Comparison of ENCODE assay signal across 27 cellular contexts in the genomic region with DNA sequence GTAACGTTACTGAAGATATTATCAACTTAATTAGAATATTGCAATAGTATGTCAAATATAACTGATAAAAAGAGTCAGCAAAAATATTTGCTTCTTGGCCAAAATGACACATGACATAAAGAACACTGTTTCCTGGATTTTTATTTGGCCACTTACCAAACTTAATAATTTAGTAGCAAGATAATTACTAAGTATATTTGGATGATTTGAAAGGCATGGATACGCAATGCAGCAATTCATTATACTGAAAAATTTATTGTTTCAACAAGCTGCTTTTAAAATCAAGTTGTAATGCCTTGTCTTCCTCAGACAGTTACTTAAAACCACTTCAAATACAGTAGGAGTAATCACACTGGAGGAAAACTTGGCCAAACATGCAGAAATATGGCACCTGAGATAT.
"Had no signal": no experiment of that assay in that cellular context is flagged by ENCODE, and none has a peak within 500 bp of the region (broad histone marks: within the 10 kb centered on the region; RNA-seq: fewer than 3 reads in every experiment).

No MANE protein-coding gene starts in this region.

- H3K9me3 ChIP-seq: ascending aorta, breast epithelium, colonic mucosa, esophagus squamous epithelium, gastroesophageal sphincter had no signal

- H3K27me3 ChIP-seq: ascending aorta, breast epithelium, cardiac muscle cell, colonic mucosa, esophagus squamous epithelium, gastroesophageal sphincter had no signal

- H3K4me3 ChIP-seq: ascending aorta, breast epithelium, cardiac muscle cell, colonic mucosa, esophagus squamous epithelium, gastroesophageal sphincter, heart right ventricle had no signal

- H3K27ac ChIP-seq: ascending aorta, breast epithelium, cardiac muscle cell, colonic mucosa, epithelial cell of prostate, esophagus squamous epithelium, gastroesophageal sphincter, heart right ventricle had no signal

- ATAC-seq: activated naive CD4-positive, alpha-beta T cell treated with anti-CD3 and anti-CD28 coated beads, Interleukin-2, amount 50 U/mL, for 72 hours; activated T-cell treated with anti-CD3 and anti-CD28 coated beads, Interleukin-2, amount 50 U/mL, for 72 hours; gastroesophageal sphincter; heart right ventricle had no signal

- H3K36me3 ChIP-seq: ascending aorta, breast epithelium, cardiac muscle cell, colonic mucosa, esophagus squamous epithelium, gastroesophageal sphincter, heart right ventricle had no signal

- DNase-seq: activated CD4-positive, alpha-beta memory T cell treated with anti-CD3 and anti-CD28 coated beads, Interleukin-2, amount 10 ng/mL, durations not matched to agents 7 days and 5 days; activated CD4-positive, alpha-beta T cell treated with anti-CD3 and anti-CD28 coated beads for 1 hour; activated CD4-positive, alpha-beta T cell treated with anti-CD3 and anti-CD28 coated beads for 4 hours; activated CD4-positive, alpha-beta T cell treated with anti-CD3 and anti-CD28 coated beads, Interleukin-2, amount 10 ng/mL, durations not matched to agents 7 days and 5 days; activated CD4-positive, alpha-beta T cell treated with anti-CD3 and anti-CD28 coated beads, Interleukin-2, amount 50 U/mL, for 4 hours; activated CD8-positive, alpha-beta memory T cell treated with anti-CD3 and anti-CD28 coated beads, Interleukin-2, amount 50 U/mL, for 48 hours; activated gamma-delta T cell; activated naive CD4-positive, alpha-beta T cell; activated naive CD4-positive, alpha-beta T cell treated with anti-CD3 and anti-CD28 coated beads, Interleukin-2, amount 10 ng/mL, durations not matched to agents 7 days and 5 days; activated naive CD8-positive, alpha-beta T cell treated with anti-CD3 and anti-CD28 coated beads, Interleukin-2, amount 10 ng/mL, durations not matched to agents 7 days and 5 days; activated T-cell treated with anti-CD3 and anti-CD28 coated beads for 4 hours; activated T-cell treated with anti-CD3 and anti-CD28 coated beads, Interleukin-2, amount 50 U/mL, for 24 hours; activated T-cell treated with anti-CD3 and anti-CD28 coated beads, Interleukin-2, amount 50 U/mL, for 72 hours; central memory CD4-positive, alpha-beta T cell; cerebellar nuclear complex; colonic mucosa; effector CD8-positive, alpha-beta T cell; esophagus squamous epithelium; foreskin melanocyte; heart right ventricle; hippocampal formation had no signal

- H3K4me1 ChIP-seq: ascending aorta, breast epithelium, colonic mucosa, esophagus squamous epithelium, gastroesophageal sphincter, heart right ventricle had no signal
